In the genomic region with DNA sequence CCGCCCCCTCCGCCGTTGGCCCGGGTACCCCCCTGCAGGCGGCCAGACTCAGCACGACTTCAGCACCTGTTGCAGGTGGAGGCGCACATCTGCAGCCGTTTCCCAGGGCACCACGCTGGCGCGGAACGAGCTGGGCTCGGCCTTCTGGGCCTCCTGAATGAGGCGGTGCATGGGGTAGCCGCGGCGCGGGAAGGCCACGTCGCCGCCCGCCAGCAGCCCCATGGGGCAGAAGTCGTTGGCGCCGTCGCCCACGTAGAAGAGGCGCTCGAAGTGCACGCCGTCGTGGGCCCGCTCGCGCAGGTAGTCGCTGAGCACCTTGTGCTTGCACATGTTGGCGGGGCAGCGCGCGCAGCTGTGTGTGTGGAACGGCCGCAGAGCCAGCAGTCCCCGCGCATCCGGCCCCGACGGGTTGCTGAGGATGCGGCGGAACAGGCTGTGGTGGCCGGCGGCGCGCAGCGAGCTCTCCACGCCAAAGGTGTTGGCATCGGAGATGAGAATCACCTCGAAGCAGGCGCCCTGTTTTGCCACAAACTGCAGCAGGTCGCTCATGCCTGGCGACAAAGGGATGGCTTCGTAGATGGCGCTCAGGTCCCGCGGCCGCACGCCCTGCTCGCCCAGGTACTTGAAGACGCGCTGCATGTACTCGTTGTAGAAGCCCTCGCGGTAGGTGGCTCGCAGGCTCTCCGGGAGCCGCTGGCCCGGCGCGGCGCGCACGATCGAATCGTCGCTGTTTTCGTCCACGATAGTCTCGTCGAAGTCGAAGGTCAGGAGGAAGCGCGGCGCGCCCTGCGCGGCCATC, we compare ENCODE assay signal across 9 cellular contexts. TPM values are rescaled to one million over a fixed set of nuclear protein-coding genes. Genes with fewer than 3 reads are reported as not detected.
DNase-seq lines count a peak whose midpoint lies in the region; ATAC-seq lines count a peak whose summit lies in the region.
"Had no signal": no experiment of that assay in that cellular context is flagged by ENCODE, and none has a peak within 500 bp of the region (broad histone marks: within the 10 kb centered on the region; RNA-seq: fewer than 3 reads in every experiment).

No MANE protein-coding gene starts in this region.

- intact Hi-C loops in left ventricle myocardium superior (cut with micrococcal nuclease): no loop called here

- ATAC-seq in left ventricle myocardium superior (peak; percentile 30), HG03175 (IDR thresholded peaks at IDR 0.05; ENCODE audit: unreplicated experiment) (no peak)

- peak; percentile 18 for DNase-seq in NCI-H2171 treated with DMSO at 0.1 percent for 48 hours (lab: John Stamatoyannopoulos, UW)
- no peak for DNase-seq in NCI-H2171 (lab: John Stamatoyannopoulos, UW)
- peak; percentile 74 for DNase-seq in activated CD8-positive, alpha-beta memory T cell treated with anti-CD3 and anti-CD28 coated beads, Interleukin-2, amount 50 U/mL, for 48 hours
- DNase-seq in left ventricle myocardium superior: peak; percentile 51
- peak; percentile 53 for DNase-seq in stimulated activated CD4-positive, alpha-beta T cell treated with anti-CD3 and anti-CD28 coated beads, Interleukin-4, amount 100 ng/mL, for 1 hour
- no peak for DNase-seq in HCEC 1CT
- DNase-seq in medulla oblongata (ENCODE audit: extremely low spot score): no peak

RNA-seq across cellular contexts. Expression of a gene that starts 6.2 kb away (rescaled TPM):
- 0.64 TPM for total RNA-seq in left ventricle myocardium superior

RNA-seq across cellular contexts. Expression of a gene that starts 13.9 kb away (rescaled TPM):
- 5.6 TPM for total RNA-seq in left ventricle myocardium superior
- total RNA-seq: SJSA1 had no signal

RNA-seq across cellular contexts. Expression of a gene that starts 14.0 kb away (rescaled TPM):
- total RNA-seq in left ventricle myocardium superior: 1.2 TPM
- total RNA-seq: SJSA1 had no signal

Comparison
In these comparisons a context has a peak if more than half of its experiments do, and no peak if none do; other contexts are left out.
1. DNase-seq: peak in NCI-H2171 treated with DMSO at 0.1 percent for 48 hours (single experiment), activated CD8-positive, alpha-beta memory T cell treated with anti-CD3 and anti-CD28 coated beads, Interleukin-2, amount 50 U/mL, for 48 hours (single experiment), left ventricle myocardium superior (single experiment) and stimulated activated CD4-positive, alpha-beta T cell treated with anti-CD3 and anti-CD28 coated beads, Interleukin-4, amount 100 ng/mL, for 1 hour (single experiment); none in NCI-H2171 (single experiment), HCEC 1CT (single experiment) and medulla oblongata (single experiment).